18 cellular contexts compared by ENCODE assay signal in genomic region chr3:159994182-159994581, GRCh38. TPM values are rescaled to one million over a fixed set of nuclear protein-coding genes. Genes with fewer than 3 reads are reported as not detected.
DNase-seq lines count a peak whose midpoint lies in the region; ATAC-seq, FAIRE-seq and TF ChIP-seq lines count a peak whose summit lies in the region.
"Had no signal": no experiment of that assay in that cellular context is flagged by ENCODE, and none has a peak within 500 bp of the region (broad histone marks: within the 10 kb centered on the region; RNA-seq: fewer than 3 reads in every experiment).

No MANE protein-coding gene starts in this region.

- H3K56ac ChIP-seq in H1 (replicated peaks; ENCODE audit: insufficient read length, low read depth, low read length): no peak overlapping the region

- CTCF ChIA-PET in H1 (lab: Charles Lee; ENCODE audit: partially characterized antibody): interaction anchor here (0.6 to 13.5 kb wide), 9 partner anchors 8 to 557 kb away, joined by 3 to 277 read pairs (median 3); partner anchors contain the start of gene IL12A

- H3K14ac ChIP-seq in H1 (ENCODE audit: insufficient read length): no peak overlapping the region

- peaks cover 0 to 10% (median 2%) of the 10 kb centered on the region in 4 experiments; a peak in 4 of 7 replicates for H3K4me1 ChIP-seq in H1 (replicated peaks in 1 of 4; ENCODE audit: control insufficient read depth in 3 of 4, insufficient read depth in 4 of 4, low read length in 3 of 4)
- H3K4me1 ChIP-seq in osteoblast (ENCODE audit: insufficient read depth, low read length): peaks cover 34% of the 10 kb centered on the region
- H3K4me1 ChIP-seq: BLaER1 had no signal

- no peak overlapping the region; the same call in 1 of the 2 replicates for H3K18ac ChIP-seq in H1 (ENCODE audit: extremely low read depth, low read length)

- no peak for TF ChIP-seq RAD21 in H1 (IDR thresholded peaks at IDR 0.05 in 1 of 2, conservative IDR thresholded peaks at IDR 0.05 in 1 of 2; ENCODE audit: low read depth in 2 of 2, low read length in 2 of 2)

- 0 out of 2 replicates have a peak overlapping the region, but pooled peaks have one; percentile 50 for H2BK12ac ChIP-seq in H1 (ENCODE audit: low read depth, low read length)

- no peak overlapping the region for H2BK120ac ChIP-seq in H1 (replicated peaks; ENCODE audit: low read depth, low read length)

- peaks cover 16% of the 10 kb centered on the region for H3K36me3 Mint-ChIP-seq in HFFc6 (ENCODE audit: low read depth)
- H3K36me3 Mint-ChIP-seq in stimulated activated naive B cell treated with anti-CD40 and anti-IgM and Interleukin-4, amounts not matched to agents 10 μg/mL and 1 μg/mL and 100 μg/mL, for 72 hours: peaks cover 0 to 5% of the 10 kb centered on the region in 2 donors

- H3K4me3 Mint-ChIP-seq in HFFc6: 0 out of 2 replicates have a peak overlapping the region, but pooled peaks have one; percentile 3
- H3K4me3 Mint-ChIP-seq in stimulated activated naive B cell treated with anti-CD40 and anti-IgM and Interleukin-4, amounts not matched to agents 10 μg/mL and 1 μg/mL and 100 μg/mL, for 72 hours: no peak overlapping the region
- H3K4me3 Mint-ChIP-seq: CD8-positive, alpha-beta memory T cell; IgD-negative memory B cell had no signal

- peaks cover 4 to 7% of the 10 kb centered on the region in 2 experiments; a peak in 1 of 4 replicates for H3K9me3 ChIP-seq in H1 (ENCODE audit: insufficient read depth in 2 of 2, low read depth in 1 of 2, low read length in 1 of 2)
- H3K9me3 ChIP-seq in osteoblast (ENCODE audit: low read depth, low read length): no peaks in the 10 kb centered on the region
- H3K9me3 ChIP-seq: BLaER1 had no signal

- no peaks in the 10 kb centered on the region; a peak in 1 of 8 replicates for H3K36me3 ChIP-seq in H1 (ENCODE audit: control insufficient read depth in 2 of 4, insufficient read depth in 4 of 4, low read length in 3 of 4)
- H3K36me3 ChIP-seq in osteoblast (ENCODE audit: insufficient read depth, low read length): peaks cover 9% of the 10 kb centered on the region
- H3K36me3 ChIP-seq: BLaER1 had no signal

- H4K91ac ChIP-seq in H1 (replicated peaks; ENCODE audit: insufficient read length, low read length): no peak overlapping the region

- H3K9ac ChIP-seq in H1 (replicated peaks in 1 of 4; ENCODE audit: extremely low read depth in 1 of 4, low read depth in 3 of 4, low read length in 3 of 4): no peak overlapping the region
- H3K9ac ChIP-seq: BLaER1 had no signal

- no peak overlapping the region for H4K5ac ChIP-seq in H1 (ENCODE audit: insufficient read length, low read depth, low read length)

- H3K4me1 Mint-ChIP-seq in HFFc6 (ENCODE audit: low read depth): peaks cover 67% of the 10 kb centered on the region
- peaks cover 7 to 21% of the 10 kb centered on the region in 2 donors for H3K4me1 Mint-ChIP-seq in stimulated activated naive B cell treated with anti-CD40 and anti-IgM and Interleukin-4, amounts not matched to agents 10 μg/mL and 1 μg/mL and 100 μg/mL, for 72 hours

- H3K23me2 ChIP-seq in H1 (ENCODE audit: low read depth, low read length): peaks cover under 1% of the 10 kb centered on the region; the same call in 1 of the 2 replicates

- H3K79me2 ChIP-seq in H1 (ENCODE audit: control insufficient read depth in 1 of 2, insufficient read depth in 2 of 2, low read length in 2 of 2) (no peaks in the 10 kb centered on the region), osteoblast (ENCODE audit: insufficient read depth, low read length) (no peaks in the 10 kb centered on the region)

- TF ChIP-seq POLR2A in H1 (IDR thresholded peaks at IDR 0.05; ENCODE audit: control extremely low read depth in 1 of 2, low read depth in 2 of 2, low read length in 2 of 2): no peak

- no peak for TF ChIP-seq EP300 in H1 (IDR thresholded peaks at IDR 0.05; ENCODE audit: borderline replicate concordance in 1 of 2, low read depth in 2 of 2, low read length in 2 of 2)

- H3K27ac Mint-ChIP-seq in HFFc6: peak overlapping the region; percentile 35; the same call in 1 of the 2 replicates
- no peak overlapping the region for H3K27ac Mint-ChIP-seq in stimulated activated naive B cell treated with anti-CD40 and anti-IgM and Interleukin-4, amounts not matched to agents 10 μg/mL and 1 μg/mL and 100 μg/mL, for 72 hours
- H3K27ac Mint-ChIP-seq: IgD-negative memory B cell had no signal

- H2AK5ac ChIP-seq in H1 (ENCODE audit: low read depth, low read length): no peak overlapping the region

- FAIRE-seq in H1 (lab: Jason Lieb, UNC): no peak
- FAIRE-seq: GM12878 had no signal

- POLR2A ChIA-PET in H1 (lab: Charles Lee; ENCODE audit: partially characterized antibody): no interaction called here

- H3K4ac ChIP-seq in H1 (replicated peaks; ENCODE audit: insufficient read length, low read depth, low read length): no peak overlapping the region

- H2BK5ac ChIP-seq in H1 (ENCODE audit: low read depth, low read length): no peak overlapping the region

- 35% methylated on average over 4 of the region's 4 CpGs; no CpG with 5 or more reads in 1 of the 2 experiments for WGBS in H1 (ENCODE audit: extremely low coverage in 1 of 2, insufficient coverage in 1 of 2, insufficient read length in 1 of 2, insufficient replicate concordance in 2 of 2, low coverage in 1 of 2, low lambda C conversion rate in 2 of 2, missing lambda C conversion rate in 1 of 2), 2 experiments

- no peak overlapping the region for H3K4me3 ChIP-seq in H1 (ENCODE audit: extremely low read depth in 1 of 4, insufficient read depth in 2 of 4, low read depth in 3 of 4, low read length in 4 of 4)
- H3K4me3 ChIP-seq in osteoblast (ENCODE audit: insufficient read depth, low read length): no peak overlapping the region
- H3K4me3 ChIP-seq: BLaER1, GM12878 had no signal

- H2AFZ ChIP-seq in H1 (ENCODE audit: low read length) (no peak overlapping the region), osteoblast (ENCODE audit: low read length) (no peak overlapping the region)

- TF ChIP-seq CTCF in HFFc6 (IDR thresholded peaks at IDR 0.05): no peak
- no peak for TF ChIP-seq CTCF in H1 (IDR thresholded peaks at IDR 0.05; ENCODE audit: control extremely low read depth in 1 of 3, insufficient read depth in 1 of 3, low read depth in 1 of 3, low read length in 3 of 3)
- TF ChIP-seq CTCF in osteoblast (IDR thresholded peaks at IDR 0.05; ENCODE audit: extremely low read depth, low read depth, low read length): no peak

- H3K23ac ChIP-seq in H1 (ENCODE audit: insufficient read length): no peak overlapping the region

- no peaks in the 10 kb centered on the region for H3K79me1 ChIP-seq in H1 (ENCODE audit: low read depth, low read length)

- H3K9me3 Mint-ChIP-seq in HFFc6: peaks cover 9% of the 10 kb centered on the region; the same call in 1 of the 2 replicates
- H3K9me3 Mint-ChIP-seq in stimulated activated naive B cell treated with anti-CD40 and anti-IgM and Interleukin-4, amounts not matched to agents 10 μg/mL and 1 μg/mL and 100 μg/mL, for 72 hours: no peaks in the 10 kb centered on the region
- H3K9me3 Mint-ChIP-seq: CD8-positive, alpha-beta memory T cell; IgD-negative memory B cell had no signal

- no peaks in the 10 kb centered on the region for H3K27me3 Mint-ChIP-seq in HFFc6 (ENCODE audit: insufficient read depth)
- H3K27me3 Mint-ChIP-seq in stimulated activated naive B cell treated with anti-CD40 and anti-IgM and Interleukin-4, amounts not matched to agents 10 μg/mL and 1 μg/mL and 100 μg/mL, for 72 hours: no peaks in the 10 kb centered on the region
- H3K27me3 Mint-ChIP-seq: CD8-positive, alpha-beta memory T cell; IgD-negative memory B cell had no signal

- no peak for ATAC-seq in stimulated activated naive B cell treated with anti-CD40 and anti-IgM and Interleukin-4, amounts not matched to agents 10 μg/mL and 1 μg/mL and 100 μg/mL, for 72 hours (replicated peaks)
- ATAC-seq: GM12878, SK-N-SH treated with all-trans-retinoic acid at 6 μM for 48 hours had no signal

- H3K27me3 ChIP-seq in H1 (replicated peaks in 1 of 4; ENCODE audit: control insufficient read depth in 3 of 4, extremely low read depth in 1 of 4, insufficient read depth in 3 of 4, low read length in 3 of 4) (peaks cover 0 to 3% (median 2%) of the 10 kb centered on the region in 4 experiments; a peak in 3 of 7 replicates), osteoblast (ENCODE audit: insufficient read depth, low read length) (no peaks in the 10 kb centered on the region)

- H4K8ac ChIP-seq in H1 (ENCODE audit: extremely low read depth, insufficient read depth, low read length): no peak overlapping the region

- peak; percentile 68 for DNase-seq in DMS53 (lab: John Stamatoyannopoulos, UW)
- DNase-seq in DMS53 treated with DMSO at 0.1 percent for 48 hours (lab: John Stamatoyannopoulos, UW; ENCODE audit: unreplicated experiment): no peak
- DNase-seq in HFFc6: peak; percentile 37
- no peak for DNase-seq in H1 (ENCODE audit: low read depth in 1 of 2, low spot score in 2 of 2)
- no peak for DNase-seq in osteoblast (ENCODE audit: insufficient read length, low spot score, missing footprints)
- DNase-seq in stimulated activated CD4-positive, alpha-beta T cell treated with anti-CD3 and anti-CD28 coated beads, Interleukin-4, amount 100 ng/mL, for 1 hour: no peak
- DNase-seq in stimulated activated naive B cell treated with anti-CD40 and anti-IgM and Interleukin-4, amounts not matched to agents 10 μg/mL and 1 μg/mL and 100 μg/mL, for 72 hours: no peak
- no peak for DNase-seq in globus pallidus (ENCODE audit: low spot score)
- DNase-seq: CD8-positive, alpha-beta memory T cell; NCI-H1436; NCI-H2081 treated with DMSO at 0.1 percent for 48 hours; NCI-H226; NCI-H748 treated with DMSO at 0.1 percent for 48 hours had no signal

- H3K4me2 ChIP-seq in H1 (ENCODE audit: insufficient read depth in 1 of 2, low read depth in 2 of 2, low read length in 2 of 2): no peak overlapping the region
- H3K4me2 ChIP-seq in osteoblast (ENCODE audit: insufficient read depth, low read length): no peak overlapping the region
- H3K4me2 ChIP-seq: BLaER1 had no signal

- no peak overlapping the region for H3K27ac ChIP-seq in H1 (ENCODE audit: low read depth, low read length)
- peak overlapping the region; percentile 43 for H3K27ac ChIP-seq in osteoblast (ENCODE audit: low read depth, low read length)
- H3K27ac ChIP-seq: 22Rv1, BLaER1 had no signal

- no peaks in the 10 kb centered on the region for H4K20me1 ChIP-seq in H1 (replicated peaks in 1 of 2; ENCODE audit: control insufficient read depth in 1 of 2, insufficient read depth in 2 of 2, low read length in 2 of 2)
- no peaks in the 10 kb centered on the region for H4K20me1 ChIP-seq in osteoblast (ENCODE audit: insufficient read depth, low read length)
- H4K20me1 ChIP-seq: BLaER1 had no signal

- no peak overlapping the region for H2BK20ac ChIP-seq in H1 (ENCODE audit: low read length)

- H2BK15ac ChIP-seq in H1 (ENCODE audit: low read length): no peak overlapping the region

RNA-seq across cellular contexts. Expression of gene IL12A, which starts 5.5 kb away (rescaled TPM):
- 1 to 10 TPM; 1.8 to 3.0 (median 2.1) TPM for total RNA-seq in HFFc6 (2021; fragmentation: NEBNext Ultra II Directional; extraction: Animal tissue kit (Norgen Biotek cat#: 25700))
- 0.41 and 0.82 TPM in 2 replicates for total RNA-seq in H1 (2021; fragmentation: NEBNext Ultra II Directional; extraction: Animal tissue kit (Norgen Biotek cat#: 25700))
- 0.66 and 0.92 TPM in 2 replicates for polyA plus RNA-seq in H1 (2011; rRNA removed)
- polyA plus RNA-seq in H1 (2011; cell fraction: cytosol; rRNA removed): 0.45 TPM
- 1.9 TPM for polyA plus RNA-seq in H1 (2011; cell fraction: nucleus; rRNA removed)
- polyA plus RNA-seq in H1 (2012, experiment 1 of 2): 0.29 to 1.0 TPM (median 0.51 TPM) in 4 replicates
- polyA plus RNA-seq in H1 (2012, experiment 2 of 2): 0.42 TPM
- polyA plus RNA-seq in H1 (2013, experiment 1 of 2): 0.49 TPM
- 0.48 TPM for polyA plus RNA-seq in H1 (2013, experiment 2 of 2)
- polyA minus RNA-seq in H1 (2011; rRNA and poly(A)+ RNA removed): 0.15 and 0.16 TPM in 2 replicates
- polyA minus RNA-seq in H1 (2011; cell fraction: cytosol; rRNA and poly(A)+ RNA removed): not detected
- 0.90 TPM for polyA minus RNA-seq in H1 (2011; cell fraction: nucleus; rRNA and poly(A)+ RNA removed)
- 3.2 and 4.7 TPM in 2 replicates for total RNA-seq in osteoblast
- total RNA-seq: CD8-positive, alpha-beta memory T cell had no signal

Comparison
In these comparisons a context has a peak if more than half of its experiments do, and no peak if none do; other contexts are left out.
1. DNase-seq: peak in DMS53 (single experiment) and HFFc6 (single experiment); none in DMS53 treated with DMSO at 0.1 percent for 48 hours (single experiment), H1 (0 of 2), osteoblast (single experiment), stimulated activated CD4-positive, alpha-beta T cell treated with anti-CD3 and anti-CD28 coated beads, Interleukin-4, amount 100 ng/mL, for 1 hour (single experiment), stimulated activated naive B cell treated with anti-CD40 and anti-IgM and Interleukin-4, amounts not matched to agents 10 μg/mL and 1 μg/mL and 100 μg/mL, for 72 hours (single experiment) and globus pallidus (single experiment).